8 cellular contexts compared by ENCODE assay signal in genomic region chr10:80455461-80456345, GRCh38. TPM values are rescaled to one million over a fixed set of nuclear protein-coding genes. Genes with fewer than 3 reads are reported as not detected.
A peak's percentile ranks its signal among the peaks of the same experiment; 100 is the strongest.
DNase-seq lines count a peak whose midpoint lies in the region; ATAC-seq, FAIRE-seq and TF ChIP-seq lines count a peak whose summit lies in the region.

No MANE protein-coding gene starts in this region.

- TF ChIP-seq CTCF in GM12864 (IDR thresholded peaks at IDR 0.05; ENCODE audit: low read depth, low read length, missing control alignments) = no peak
- TF ChIP-seq CTCF in WI38 (IDR thresholded peaks at IDR 0.05; ENCODE audit: low read depth, low read length) = no peak
- TF ChIP-seq CTCF in foreskin fibroblast (IDR thresholded peaks at IDR 0.05; ENCODE audit: low read depth, low read length) = no peak
- no peak for TF ChIP-seq CTCF in gastrocnemius medialis (IDR thresholded peaks at IDR 0.05 in 4 of 5, conservative IDR thresholded peaks at IDR 0.05 in 1 of 5)

- DNase-seq in GM12864 (ENCODE audit: low read depth) = no peak
- no peak for DNase-seq in foreskin fibroblast
- DNase-seq in gastrocnemius medialis = no peak
- DNase-seq in frontal cortex (ENCODE audit: low spot score in 2 of 2) = no peak
- no peak for DNase-seq in glomerular visceral epithelial cell (ENCODE audit: extremely low spot score)
- DNase-seq in foreskin melanocyte = no peak

- H3K4me3 ChIP-seq in GM12864 (ENCODE audit: low read depth, low read length) (peak overlapping the region; percentile 70), WI38 (ENCODE audit: low read depth, low read length) (peak overlapping the region; percentile 70), foreskin fibroblast (ENCODE audit: low read depth in 1 of 2, low read length in 2 of 2) (peak overlapping the region; percentile 82 to 85), gastrocnemius medialis (peak overlapping the region; percentile 73 to 95 (median 86))

- TF ChIP-seq POLR2A in gastrocnemius medialis (IDR thresholded peaks at IDR 0.05) = no peak

- ATAC-seq in gastrocnemius medialis (no peak), GM18511 (IDR thresholded peaks at IDR 0.05; ENCODE audit: unreplicated experiment) (no peak)

- no peaks in the 10 kb centered on the region for H3K27me3 ChIP-seq in gastrocnemius medialis

- peak overlapping the region; percentile 94 to 96 (median 95) for H3K27ac ChIP-seq in gastrocnemius medialis

- no peaks in the 10 kb centered on the region for H3K9me3 ChIP-seq in gastrocnemius medialis

- H3K36me3 ChIP-seq in gastrocnemius medialis = no peaks in the 10 kb centered on the region

- no peak for FAIRE-seq in frontal cortex (lab: Jason Lieb, UNC)

- peaks cover 33 to 45% of the 10 kb centered on the region in 2 donors for H3K4me1 ChIP-seq in gastrocnemius medialis

- in situ Hi-C loops in gastrocnemius medialis (cut with MboI; ENCODE audit: low sequenced_read_pairs in 4 of 4) = loop anchor here in 1 of 4 donors (5.0 kb wide), 1 partner anchor 42 kb away; no protein-coding TSS in a partner anchor

- intact Hi-C loops in gastrocnemius medialis (cut with DNase I; ENCODE audit: low total_unique reads) = loop anchor here (2.0 to 5.0 kb wide), 2 partner anchors 49 to 378 kb away; partner anchors contain the start of gene TMEM254

RNA-seq across cellular contexts. Expression of gene TSPAN14, which starts 1.6 kb away (rescaled TPM):
- total RNA-seq in gastrocnemius medialis (10 to 100 TPM; 22.6 to 29.3 (median 26.9) TPM), frontal cortex (17.9 TPM)

RNA-seq across cellular contexts. Expression of gene PRXL2A, which starts 47.4 kb away (rescaled TPM):
- 10 to 100 TPM; 19.0 to 29.2 (median 22.5) TPM for total RNA-seq in gastrocnemius medialis
- 80.3 TPM for total RNA-seq in frontal cortex
